In genomic region chr12:74641694-74642093, GRCh38 we compare ENCODE assay signal across 35 cellular contexts.
"Had no signal": no experiment of that assay in that cellular context is flagged by ENCODE, and none has a peak within 500 bp of the region (broad histone marks: within the 10 kb centered on the region; RNA-seq: fewer than 3 reads in every experiment).

No MANE protein-coding gene starts in this region.

- H3K79me2 ChIP-seq: hepatocyte, parathyroid adenoma had no signal

- H3K9me3 Mint-ChIP-seq: activated CD4-positive, alpha-beta memory T cell treated with anti-CD3 and anti-CD28 coated beads, Interleukin-2, amount 10 ng/mL, durations not matched to agents 7 days and 5 days; activated CD4-positive, alpha-beta T cell treated with anti-CD3 and anti-CD28 coated beads, Interleukin-2, amount 10 ng/mL, durations not matched to agents 7 days and 5 days; activated T-cell treated with anti-CD3 and anti-CD28 coated beads, Interleukin-2, amount 50 U/mL, for 24 hours; activated T-helper 17 cell treated with anti-CD3 and anti-CD28 coated beads, Interleukin-2, amount 50 U/mL, for 72 hours; effector memory CD8-positive, alpha-beta T cell; neural crest cell; T-helper 1 cell treated with Interleukin-12 subunit alpha and Interleukin-12 subunit beta and Interleukin-4 antibody, amounts not matched to agents 30 μg/mL and 1 μg/mL, for 36 hours; type B pancreatic cell had no signal

- H3K27ac ChIP-seq: brain microvascular endothelial cell, gastroesophageal sphincter, hepatocyte, parathyroid adenoma, psoas muscle, thoracic aorta, uterus, WERI-Rb-1 had no signal

- H3K4me3 ChIP-seq: gastroesophageal sphincter, hepatocyte, psoas muscle, thoracic aorta, uterus had no signal

- H3K9ac ChIP-seq: parathyroid adenoma had no signal

- H3K4me2 ChIP-seq: hepatocyte had no signal

- FAIRE-seq: astrocyte, endothelial cell of umbilical vein, keratinocyte, TTC549 had no signal

- H3K36me3 ChIP-seq: brain microvascular endothelial cell, gastroesophageal sphincter, thoracic aorta, uterus, WERI-Rb-1 had no signal

- H3K9me3 ChIP-seq: gastroesophageal sphincter, psoas muscle, thoracic aorta, uterus had no signal

- H3K36me3 Mint-ChIP-seq: naive thymus-derived CD8-positive, alpha-beta T cell; type B pancreatic cell had no signal

- H3K27ac Mint-ChIP-seq: activated CD4-positive, alpha-beta memory T cell treated with anti-CD3 and anti-CD28 coated beads, Interleukin-2, amount 10 ng/mL, durations not matched to agents 7 days and 5 days; activated CD4-positive, alpha-beta T cell treated with anti-CD3 and anti-CD28 coated beads, Interleukin-2, amount 10 ng/mL, durations not matched to agents 7 days and 5 days; activated T-cell treated with anti-CD3 and anti-CD28 coated beads, Interleukin-2, amount 50 U/mL, for 24 hours; activated T-helper 17 cell treated with anti-CD3 and anti-CD28 coated beads, Interleukin-2, amount 50 U/mL, for 72 hours; effector memory CD8-positive, alpha-beta T cell; naive thymus-derived CD8-positive, alpha-beta T cell; T-helper 1 cell treated with Interleukin-12 subunit alpha and Interleukin-12 subunit beta and Interleukin-4 antibody, amounts not matched to agents 30 μg/mL and 1 μg/mL, for 36 hours; type B pancreatic cell had no signal

- H3K4me1 Mint-ChIP-seq: activated CD4-positive, alpha-beta memory T cell treated with anti-CD3 and anti-CD28 coated beads, Interleukin-2, amount 10 ng/mL, durations not matched to agents 7 days and 5 days; activated CD4-positive, alpha-beta T cell treated with anti-CD3 and anti-CD28 coated beads, Interleukin-2, amount 10 ng/mL, durations not matched to agents 7 days and 5 days; activated T-helper 17 cell treated with anti-CD3 and anti-CD28 coated beads, Interleukin-2, amount 50 U/mL, for 72 hours; naive thymus-derived CD8-positive, alpha-beta T cell had no signal

- ATAC-seq: activated CD4-positive, CD25-positive, alpha-beta regulatory T cell treated with anti-CD3 and anti-CD28 coated beads, Interleukin-2, amount 50 U/mL, for 24 hours; activated T-helper 17 cell treated with anti-CD3 and anti-CD28 coated beads, Interleukin-2, amount 50 U/mL, for 72 hours; effector memory CD8-positive, alpha-beta T cell; gastroesophageal sphincter; left colon; naive thymus-derived CD8-positive, alpha-beta T cell; psoas muscle; stimulated activated naive CD8-positive, alpha-beta T cell treated with anti-CD3 and anti-CD28 coated beads, Interleukin-15, Interleukin-2, amounts not matched to agents 100 U/mL and 50 U/mL, for 24 hours had no signal

- H2AFZ ChIP-seq: hepatocyte, parathyroid adenoma had no signal

- DNase-seq: activated CD4-positive, alpha-beta memory T cell treated with anti-CD3 and anti-CD28 coated beads, Interleukin-2, amount 10 ng/mL, durations not matched to agents 7 days and 5 days; activated CD4-positive, alpha-beta T cell treated with anti-CD3 and anti-CD28 coated beads, Interleukin-2, amount 10 ng/mL, durations not matched to agents 7 days and 5 days; activated CD8-positive, alpha-beta memory T cell treated with anti-CD3 and anti-CD28 coated beads, Interleukin-2, amount 50 U/mL, for 48 hours; activated gamma-delta T cell treated with Interleukin-2 at 50 U/mL for 16 hours; activated naive CD4-positive, alpha-beta T cell treated with anti-CD3 and anti-CD28 coated beads, Interleukin-2, amount 50 U/mL, for 16 hours; activated T-cell treated with anti-CD3 and anti-CD28 coated beads, Interleukin-2, amount 50 U/mL, for 24 hours; amniotic stem cell; brain microvascular endothelial cell; caudate nucleus; cortex of kidney; effector memory CD8-positive, alpha-beta T cell; left colon; mesenchymal stem cell; naive thymus-derived CD8-positive, alpha-beta T cell; occipital lobe; psoas muscle; stimulated activated CD4-positive, alpha-beta T cell treated with anti-CD3 and anti-CD28 coated beads, Interleukin-15, amount 100 ng/mL, for 24 hours; stimulated activated CD4-positive, alpha-beta T cell treated with anti-CD3 and anti-CD28 coated beads, Interleukin-2, amount 100 ng/mL, for 24 hours; stimulated activated naive CD8-positive, alpha-beta T cell treated with anti-CD3 and anti-CD28 coated beads, Interleukin-15, Interleukin-2, amounts not matched to agents 100 U/mL and 50 U/mL, for 24 hours; T-helper 9 cell; uterus; WERI-Rb-1 had no signal

- H3K27me3 Mint-ChIP-seq: activated CD4-positive, alpha-beta memory T cell treated with anti-CD3 and anti-CD28 coated beads, Interleukin-2, amount 10 ng/mL, durations not matched to agents 7 days and 5 days; activated CD4-positive, alpha-beta T cell treated with anti-CD3 and anti-CD28 coated beads, Interleukin-2, amount 10 ng/mL, durations not matched to agents 7 days and 5 days; activated T-helper 17 cell treated with anti-CD3 and anti-CD28 coated beads, Interleukin-2, amount 50 U/mL, for 72 hours; effector memory CD8-positive, alpha-beta T cell; type B pancreatic cell had no signal

- H3K4me1 ChIP-seq: gastroesophageal sphincter, parathyroid adenoma, psoas muscle, uterus had no signal

- H3K4me3 Mint-ChIP-seq: activated CD4-positive, alpha-beta memory T cell treated with anti-CD3 and anti-CD28 coated beads, Interleukin-2, amount 10 ng/mL, durations not matched to agents 7 days and 5 days; activated CD4-positive, alpha-beta T cell treated with anti-CD3 and anti-CD28 coated beads, Interleukin-2, amount 10 ng/mL, durations not matched to agents 7 days and 5 days; activated T-cell treated with anti-CD3 and anti-CD28 coated beads, Interleukin-2, amount 50 U/mL, for 24 hours; activated T-helper 17 cell treated with anti-CD3 and anti-CD28 coated beads, Interleukin-2, amount 50 U/mL, for 72 hours; effector memory CD8-positive, alpha-beta T cell; naive thymus-derived CD8-positive, alpha-beta T cell; neural crest cell; T-helper 1 cell treated with Interleukin-12 subunit alpha and Interleukin-12 subunit beta and Interleukin-4 antibody, amounts not matched to agents 30 μg/mL and 1 μg/mL, for 36 hours; type B pancreatic cell had no signal

- H3K27me3 ChIP-seq: brain microvascular endothelial cell, gastroesophageal sphincter, hepatocyte, uterus had no signal
